1 cellular context compared by ENCODE assay signal in the genomic region with DNA sequence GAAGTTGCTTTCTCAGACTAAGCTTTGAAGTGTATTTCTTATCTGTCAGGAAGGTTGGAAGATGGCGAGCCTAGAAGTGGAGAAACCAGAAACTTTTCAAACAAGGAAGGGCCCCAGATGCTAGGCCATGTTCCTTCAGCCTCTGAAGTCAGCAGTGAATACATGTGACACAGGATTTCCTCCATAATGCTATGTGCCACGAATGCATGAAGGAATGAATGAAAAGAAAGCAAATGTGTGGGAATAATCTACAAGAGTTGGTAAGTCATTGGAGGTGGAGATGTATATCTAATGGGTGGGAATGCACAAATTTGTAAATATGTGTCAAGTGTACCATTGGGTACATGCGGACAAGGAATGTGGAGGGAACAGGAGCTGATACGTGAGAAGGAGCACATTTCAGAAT.
TF ChIP-seq lines count a peak whose summit lies in the region.

No MANE protein-coding gene starts in this region.

TF ChIP-seq in K562, 482 proteins besides CTCF, POLR2A, EP300 and RAD21:
- no peak for TF ChIP-seq RBFOX2 (IDR thresholded peaks at IDR 0.05; ENCODE audit: low read depth, low read length)
- peak in 1 of 2 experiments; percentile 95; a peak in 1 of 4 replicates for TF ChIP-seq BCLAF1 (IDR thresholded peaks at IDR 0.05; ENCODE audit: borderline replicate concordance in 1 of 2, control insufficient read depth in 1 of 2, low read depth in 2 of 2, low read length in 1 of 2)
- TF ChIP-seq POLR2G (IDR thresholded peaks at IDR 0.05; ENCODE audit: low read depth, low read length): 0 out of 2 replicates have a peak, but pooled peaks have one; percentile 0
- no peak for TF ChIP-seq RBBP5 (IDR thresholded peaks at IDR 0.05; ENCODE audit: borderline replicate concordance, insufficient read depth, low read length, poor library complexity, severe bottlenecking)
- no peak for TF ChIP-seq E2F3 (CRISPR knock-in tag; IDR thresholded peaks at IDR 0.05)
- TF ChIP-seq CHD2 (IDR thresholded peaks at IDR 0.05; ENCODE audit: low read depth, low read length): peak; percentile 63; the same call in 1 of the 2 replicates
- TF ChIP-seq ZSCAN29 (IDR thresholded peaks at IDR 0.05): no peak
- peak in 1 of 2 experiments; percentile 87; a peak in 1 of 4 replicates for TF ChIP-seq SIN3A (IDR thresholded peaks at IDR 0.05; ENCODE audit: borderline replicate concordance in 2 of 2, control insufficient read depth in 1 of 2, low read depth in 2 of 2, low read length in 2 of 2)
- no peak for TF ChIP-seq ZBED1 (IDR thresholded peaks at IDR 0.05)
- peak; percentile 56; the same call in 1 of the 2 replicates for TF ChIP-seq FOXK1 (CRISPR knock-in tag; IDR thresholded peaks at IDR 0.05; ENCODE audit: borderline replicate concordance)
- no peak for TF ChIP-seq MYNN (IDR thresholded peaks at IDR 0.05)
- TF ChIP-seq MYNN (CRISPR knock-in tag; IDR thresholded peaks at IDR 0.05): no peak
- TF ChIP-seq, protein P1, sequence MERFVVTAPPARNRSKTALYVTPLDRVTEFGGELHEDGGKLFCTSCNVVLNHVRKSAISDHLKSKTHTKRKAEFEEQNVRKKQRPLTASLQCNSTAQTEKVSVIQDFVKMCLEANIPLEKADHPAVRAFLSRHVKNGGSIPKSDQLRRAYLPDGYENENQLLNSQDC (CRISPR knock-in tag; IDR thresholded peaks at IDR 0.05): peak; percentile 65; the same call in 1 of the 2 replicates
- 0 out of 2 replicates have a peak, but pooled peaks have one; percentile 4 for TF ChIP-seq OTX1 (CRISPR knock-in tag; IDR thresholded peaks at IDR 0.05)
- TF ChIP-seq SMC3 (conservative IDR thresholded peaks at IDR 0.05; ENCODE audit: insufficient read depth, low read depth, low read length): no peak
- TF ChIP-seq POLR2B (IDR thresholded peaks at IDR 0.05; ENCODE audit: low read depth, partially characterized antibody): peak; percentile 63
- 0 out of 4 replicates have a peak, but pooled peaks of 1 of the 2 experiments have one; percentile 52 for TF ChIP-seq TBL1XR1 (IDR thresholded peaks at IDR 0.05; ENCODE audit: low read length in 2 of 2)
- 0 out of 2 replicates have a peak, but pooled peaks have one; percentile 62 for TF ChIP-seq ZC3H4 (CRISPR knock-in tag; IDR thresholded peaks at IDR 0.05; ENCODE audit: borderline replicate concordance)
- TF ChIP-seq XRCC3 (IDR thresholded peaks at IDR 0.05): no peak
- no peak for TF ChIP-seq ZNF507 (tag; conservative IDR thresholded peaks at IDR 0.05)
- peak; percentile 88; the same call in 1 of the 2 replicates for TF ChIP-seq POLR2AphosphoS5 (IDR thresholded peaks at IDR 0.05; ENCODE audit: control insufficient read depth, insufficient read depth, low read depth, low read length)
- peak; percentile 74 for TF ChIP-seq SUPT5H (IDR thresholded peaks at IDR 0.05)
- peak; percentile 50; the same call in 1 of the 2 replicates for TF ChIP-seq SP1 (CRISPR knock-in tag; IDR thresholded peaks at IDR 0.05)
- peak in 1 of 3 experiments; percentile 17 for TF ChIP-seq YY1 (IDR thresholded peaks at IDR 0.05; ENCODE audit: borderline replicate concordance in 1 of 3, control insufficient read depth in 1 of 3, extremely low read depth in 1 of 3, insufficient read depth in 3 of 3, insufficient read length in 1 of 3, insufficient replicate concordance in 2 of 3, low read depth in 1 of 3, low read length in 2 of 3)
- TF ChIP-seq HIVEP1 (CRISPR knock-in tag; IDR thresholded peaks at IDR 0.05): no peak
- no peak for TF ChIP-seq MIER1 (IDR thresholded peaks at IDR 0.05; ENCODE audit: low read depth)
- TF ChIP-seq KHSRP (IDR thresholded peaks at IDR 0.05): 0 out of 2 replicates have a peak, but pooled peaks have one; percentile 37
- TF ChIP-seq CHD1 (IDR thresholded peaks at IDR 0.05; ENCODE audit: low read length): no peak
- TF ChIP-seq, protein P2, sequence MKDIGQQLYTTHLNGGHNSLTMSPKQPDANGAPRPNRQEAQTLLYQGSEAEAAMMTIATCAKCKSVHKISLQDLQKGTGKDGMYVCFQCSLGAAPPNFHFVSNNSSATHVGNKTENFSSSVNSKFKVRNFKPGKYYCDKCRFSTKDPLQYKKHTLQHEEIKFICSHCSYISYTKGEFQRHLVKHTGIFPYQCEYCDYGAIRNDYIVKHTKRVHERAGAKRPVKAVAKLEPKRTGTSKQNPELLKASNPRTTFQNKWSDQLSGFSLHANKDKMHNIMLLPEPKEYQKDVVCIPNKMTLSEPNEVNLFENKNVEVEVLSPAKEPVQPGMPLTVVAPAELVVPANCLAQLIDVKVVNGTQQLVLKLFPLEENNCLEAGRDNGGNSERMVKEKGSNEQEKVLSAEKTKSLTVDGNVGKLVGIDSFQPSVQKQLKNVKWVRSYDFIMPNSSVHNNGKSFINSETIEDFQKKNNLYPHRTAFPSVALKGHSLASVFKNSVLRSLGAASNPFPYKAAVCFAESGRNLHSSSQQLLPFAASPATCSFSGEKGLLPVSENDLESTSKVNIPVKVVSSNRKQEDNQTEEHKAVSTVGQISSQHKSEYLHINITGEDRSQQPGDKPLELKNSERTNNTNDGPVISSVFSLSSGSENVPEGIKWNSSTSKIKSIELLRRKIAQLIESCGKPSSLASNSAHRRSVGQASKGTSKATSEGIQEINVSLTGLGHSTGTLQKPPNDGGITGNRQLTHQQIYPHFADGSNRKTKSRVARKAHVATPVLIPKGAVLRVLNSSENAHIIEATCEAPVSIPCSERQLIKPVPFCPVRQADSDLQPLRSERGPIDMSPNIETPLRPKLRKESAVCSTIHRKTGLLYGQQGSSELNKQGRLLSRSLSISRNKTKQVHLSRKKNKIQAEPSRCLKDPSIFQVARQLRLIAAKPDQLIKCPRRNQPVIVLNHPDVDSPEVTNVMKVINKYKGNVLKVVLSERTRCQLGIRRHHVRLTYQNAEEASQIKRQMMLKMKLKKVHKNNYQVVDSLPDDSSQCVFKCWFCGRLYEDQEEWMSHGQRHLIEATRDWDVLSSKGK (CRISPR knock-in tag; IDR thresholded peaks at IDR 0.05): no peak
- TF ChIP-seq CHCHD3 (CRISPR knock-in tag; IDR thresholded peaks at IDR 0.05): peak; percentile 25
